ENCODE assay signal across 1 cellular context in the genomic region with DNA sequence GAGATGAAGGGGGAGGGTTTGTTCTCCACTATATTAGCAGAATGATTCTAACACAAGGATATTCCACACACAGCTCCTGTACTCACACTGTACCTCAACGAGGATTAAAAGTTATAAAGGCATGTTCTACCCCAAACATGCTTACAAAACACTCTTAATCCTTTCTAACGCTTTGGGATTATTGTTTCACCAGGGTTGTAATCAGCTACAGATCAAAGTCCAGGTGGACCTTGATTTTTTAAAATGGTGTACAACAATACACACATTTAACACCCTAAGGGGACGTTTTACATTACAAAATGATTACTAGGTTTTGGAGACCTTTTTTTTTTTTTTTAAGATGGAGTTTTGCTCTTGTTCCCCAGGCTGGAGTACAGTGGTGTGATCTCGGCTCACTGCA.
TF ChIP-seq lines count a peak whose summit lies in the region.

No MANE protein-coding gene starts in this region.

TF ChIP-seq in GM12878, 131 proteins besides CTCF, POLR2A, EP300 and RAD21:
- TF ChIP-seq ESRRA (IDR thresholded peaks at IDR 0.05; ENCODE audit: low read length) (no peak), MYB (IDR thresholded peaks at IDR 0.05; ENCODE audit: borderline replicate concordance, low read depth, low read length) (no peak), ZNF217 (IDR thresholded peaks at IDR 0.05) (no peak), YBX1 (IDR thresholded peaks at IDR 0.05) (no peak), NR2C1 (IDR thresholded peaks at IDR 0.05) (no peak), SIN3A (IDR thresholded peaks at IDR 0.05; ENCODE audit: low read depth, low read length) (no peak), IKZF1 (conservative IDR thresholded peaks at IDR 0.05) (no peak), HCFC1 (IDR thresholded peaks at IDR 0.05; ENCODE audit: low read length) (no peak), CREM (IDR thresholded peaks at IDR 0.05; ENCODE audit: low read depth) (no peak), ZNF622 (IDR thresholded peaks at IDR 0.05) (no peak), POLR2AphosphoS5 (IDR thresholded peaks at IDR 0.05; ENCODE audit: low read length) (no peak), ETV6 (conservative IDR thresholded peaks at IDR 0.05 in 1 of 2, IDR thresholded peaks at IDR 0.05 in 1 of 2; ENCODE audit: borderline replicate concordance in 1 of 2, low read depth in 1 of 2) (no peak), ZBED1 (IDR thresholded peaks at IDR 0.05; ENCODE audit: borderline replicate concordance) (no peak)
- TF ChIP-seq, protein P1, sequence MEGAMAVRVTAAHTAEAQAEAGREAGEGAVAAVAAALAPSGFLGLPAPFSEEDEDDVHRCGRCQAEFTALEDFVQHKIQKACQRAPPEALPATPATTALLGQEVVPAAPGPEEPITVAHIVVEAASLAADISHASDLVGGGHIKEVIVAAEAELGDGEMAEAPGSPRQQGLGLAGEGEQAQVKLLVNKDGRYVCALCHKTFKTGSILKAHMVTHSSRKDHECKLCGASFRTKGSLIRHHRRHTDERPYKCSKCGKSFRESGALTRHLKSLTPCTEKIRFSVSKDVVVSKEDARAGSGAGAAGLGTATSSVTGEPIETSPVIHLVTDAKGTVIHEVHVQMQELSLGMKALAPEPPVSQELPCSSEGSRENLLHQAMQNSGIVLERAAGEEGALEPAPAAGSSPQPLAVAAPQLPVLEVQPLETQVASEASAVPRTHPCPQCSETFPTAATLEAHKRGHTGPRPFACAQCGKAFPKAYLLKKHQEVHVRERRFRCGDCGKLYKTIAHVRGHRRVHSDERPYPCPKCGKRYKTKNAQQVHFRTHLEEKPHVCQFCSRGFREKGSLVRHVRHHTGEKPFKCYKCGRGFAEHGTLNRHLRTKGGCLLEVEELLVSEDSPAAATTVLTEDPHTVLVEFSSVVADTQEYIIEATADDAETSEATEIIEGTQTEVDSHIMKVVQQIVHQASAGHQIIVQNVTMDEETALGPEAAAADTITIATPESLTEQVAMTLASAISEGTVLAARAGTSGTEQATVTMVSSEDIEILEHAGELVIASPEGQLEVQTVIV (IDR thresholded peaks at IDR 0.05; ENCODE audit: borderline replicate concordance, partially characterized antibody): no peak
